ENCODE assay signal across 8 cellular contexts in genomic region chr11:114074546-114075342, GRCh38. TPM values are rescaled to one million over a fixed set of nuclear protein-coding genes. Genes with fewer than 3 reads are reported as not detected.
A peak's percentile ranks its signal among the peaks of the same experiment; 100 is the strongest.
DNase-seq lines count a peak whose midpoint lies in the region; ATAC-seq and TF ChIP-seq lines count a peak whose summit lies in the region.
"Had no signal": no experiment of that assay in that cellular context is flagged by ENCODE, and none has a peak within 500 bp of the region (broad histone marks: within the 10 kb centered on the region; RNA-seq: fewer than 3 reads in every experiment).

No MANE protein-coding gene starts in this region.

- no peaks in the 10 kb centered on the region for H3K9me3 ChIP-seq in left ventricle myocardium inferior (replicated peaks)

- no peaks in the 10 kb centered on the region for H3K9me3 Mint-ChIP-seq in activated CD4-positive, alpha-beta memory T cell treated with anti-CD3 and anti-CD28 coated beads for 36 hours
- no peaks in the 10 kb centered on the region for H3K9me3 Mint-ChIP-seq in stimulated activated naive B cell treated with anti-CD40 and anti-IgM and Interleukin-4, amounts not matched to agents 10 μg/mL and 1 μg/mL and 100 μg/mL, for 72 hours

- H3K27ac ChIP-seq in HL-60 (replicated peaks): peak overlapping the region; percentile 66
- peak overlapping the region; percentile 90 for H3K27ac ChIP-seq in left ventricle myocardium inferior (replicated peaks)

- H3K4me1 Mint-ChIP-seq in activated CD4-positive, alpha-beta memory T cell treated with anti-CD3 and anti-CD28 coated beads for 36 hours (ENCODE audit: low read depth): peaks cover 64% of the 10 kb centered on the region
- peaks cover 46 to 71% of the 10 kb centered on the region in 2 donors for H3K4me1 Mint-ChIP-seq in stimulated activated naive B cell treated with anti-CD40 and anti-IgM and Interleukin-4, amounts not matched to agents 10 μg/mL and 1 μg/mL and 100 μg/mL, for 72 hours

- CTCF ChIA-PET in activated CD4-positive, alpha-beta memory T cell treated with anti-CD3 and anti-CD28 coated beads for 36 hours (lab: Charles Lee): interaction anchor here (1.0 kb wide), 1 partner anchor 11 kb away, joined by 3 read pairs; no protein-coding TSS in a partner anchor

- H3K4me3 Mint-ChIP-seq in activated CD4-positive, alpha-beta memory T cell treated with anti-CD3 and anti-CD28 coated beads for 36 hours: no peak overlapping the region
- H3K4me3 Mint-ChIP-seq in stimulated activated naive B cell treated with anti-CD40 and anti-IgM and Interleukin-4, amounts not matched to agents 10 μg/mL and 1 μg/mL and 100 μg/mL, for 72 hours: no peak overlapping the region

- peaks cover 3% of the 10 kb centered on the region for H3K36me3 Mint-ChIP-seq in activated CD4-positive, alpha-beta memory T cell treated with anti-CD3 and anti-CD28 coated beads for 36 hours
- peaks cover 1 to 3% of the 10 kb centered on the region in 2 donors for H3K36me3 Mint-ChIP-seq in stimulated activated naive B cell treated with anti-CD40 and anti-IgM and Interleukin-4, amounts not matched to agents 10 μg/mL and 1 μg/mL and 100 μg/mL, for 72 hours

- ATAC-seq in stimulated activated naive B cell treated with anti-CD40 and anti-IgM and Interleukin-4, amounts not matched to agents 10 μg/mL and 1 μg/mL and 100 μg/mL, for 72 hours (replicated peaks): peak in 1 of 2 donors; percentile 41

- H3K4me3 ChIP-seq in HL-60 (replicated peaks; ENCODE audit: insufficient read depth, low read length): no peak overlapping the region
- peak overlapping the region; percentile 49 for H3K4me3 ChIP-seq in left ventricle myocardium inferior

- POLR2A ChIA-PET in activated CD4-positive, alpha-beta memory T cell treated with anti-CD3 and anti-CD28 coated beads for 36 hours (lab: Charles Lee): interaction anchor here (2.2 kb wide), 1 partner anchor 9 kb away, joined by 7 read pairs; no protein-coding TSS in a partner anchor

- H3K36me3 ChIP-seq in left ventricle myocardium inferior: peaks cover 61% of the 10 kb centered on the region

- peak in 1 of 2 experiments; percentile 54 for DNase-seq in HL-60 (ENCODE audit: low read depth in 1 of 2, low spot score in 1 of 2)
- DNase-seq in activated CD4-positive, alpha-beta memory T cell treated with anti-CD3 and anti-CD28 coated beads for 36 hours: no peak
- no peak for DNase-seq in left ventricle myocardium inferior
- DNase-seq in stimulated activated naive B cell treated with anti-CD40 and anti-IgM and Interleukin-4, amounts not matched to agents 10 μg/mL and 1 μg/mL and 100 μg/mL, for 72 hours: no peak
- DNase-seq in OCI-M2 (lab: John Stamatoyannopoulos, UW; ENCODE audit: unreplicated experiment): no peak
- no peak for DNase-seq in amygdala (lab: John Stamatoyannopoulos, UW)
- no peak for DNase-seq in DMS79 treated with DMSO at 0.1 percent for 48 hours (lab: John Stamatoyannopoulos, UW)
- DNase-seq: COR-L47 had no signal

- H3K27me3 Mint-ChIP-seq in activated CD4-positive, alpha-beta memory T cell treated with anti-CD3 and anti-CD28 coated beads for 36 hours: no peaks in the 10 kb centered on the region
- peaks cover 17 to 39% of the 10 kb centered on the region in 2 donors for H3K27me3 Mint-ChIP-seq in stimulated activated naive B cell treated with anti-CD40 and anti-IgM and Interleukin-4, amounts not matched to agents 10 μg/mL and 1 μg/mL and 100 μg/mL, for 72 hours

- H3K4me1 ChIP-seq in left ventricle myocardium inferior: peaks cover 98% of the 10 kb centered on the region

- intact Hi-C loops in activated CD4-positive, alpha-beta memory T cell treated with anti-CD3 and anti-CD28 coated beads for 36 hours (cut with micrococcal nuclease): loop anchor here (5.0 kb wide), 1 partner anchor 108 kb away; no protein-coding TSS in a partner anchor
- intact Hi-C loops in left ventricle myocardium inferior (cut with micrococcal nuclease): loop anchor here (10.0 kb wide), 1 partner anchor 100 kb away; no protein-coding TSS in a partner anchor

- H3K27ac Mint-ChIP-seq in activated CD4-positive, alpha-beta memory T cell treated with anti-CD3 and anti-CD28 coated beads for 36 hours: peak overlapping the region; percentile 82
- peak overlapping the region; percentile 22 for H3K27ac Mint-ChIP-seq in stimulated activated naive B cell treated with anti-CD40 and anti-IgM and Interleukin-4, amounts not matched to agents 10 μg/mL and 1 μg/mL and 100 μg/mL, for 72 hours

- no peak for TF ChIP-seq CTCF in HL-60 (IDR thresholded peaks at IDR 0.05; ENCODE audit: insufficient read depth, low read length)
- TF ChIP-seq CTCF in left ventricle myocardium inferior (IDR thresholded peaks at IDR 0.05; ENCODE audit: borderline replicate concordance): no peak

- H3K27me3 ChIP-seq in HL-60 (ENCODE audit: insufficient read depth, poor library complexity, severe bottlenecking) (no peaks in the 10 kb centered on the region), left ventricle myocardium inferior (ENCODE audit: low read depth) (no peaks in the 10 kb centered on the region)

RNA-seq across cellular contexts. Expression of gene ZBTB16, which starts 15.2 kb away (rescaled TPM):
- 1 to 10 TPM; 7.7 to 9.7 TPM for total RNA-seq in activated CD4-positive, alpha-beta memory T cell treated with anti-CD3 and anti-CD28 coated beads for 36 hours
- 64.5 TPM for total RNA-seq in left ventricle myocardium inferior
